Comparison of ENCODE assay signal across 8 cellular contexts in genomic region chr1:21782868-21783678, GRCh38. TPM values are rescaled to one million over a fixed set of nuclear protein-coding genes. Genes with fewer than 3 reads are reported as not detected.
DNase-seq lines count a peak whose midpoint lies in the region; ATAC-seq and TF ChIP-seq lines count a peak whose summit lies in the region.

Gene USP48, minus strand, starts transcription at chr1:21783149. Its CDS starts 192 bp downstream, at chr1:21782957.

- peak in 3 of 11 experiments; percentile 2 to 14 (median 12) for TF ChIP-seq CTCF in spleen (IDR thresholded peaks at IDR 0.05 in 8 of 11, conservative IDR thresholded peaks at IDR 0.05 in 3 of 11)

- peaks cover 21 to 53% (median 42%) of the 10 kb centered on the region in 6 donors for H3K4me1 ChIP-seq in spleen

- H3K27me3 ChIP-seq in spleen (replicated peaks in 1 of 7), result no peaks in the 10 kb centered on the region

- ATAC-seq in GM19043 (IDR thresholded peaks at IDR 0.05; ENCODE audit: low read depth, unreplicated experiment) (peak; percentile 62), HG03354 (IDR thresholded peaks at IDR 0.05; ENCODE audit: poor library complexity, severe bottlenecking, unreplicated experiment) (peak; percentile 69)

- no peaks in the 10 kb centered on the region for H3K36me3 ChIP-seq in spleen

- WGBS in spleen, 5 donors, result 0 to 1% (median 0%) methylated on average over 48 to 82 of the region's 82 CpGs

- peak within 1 kb of the TSS; percentile 62 to 100 (median 98) for H3K4me3 ChIP-seq in spleen

- peak within 1 kb of the TSS; percentile 95 to 100 (median 100) for H3K27ac ChIP-seq in spleen

- TF ChIP-seq POLR2A in spleen (IDR thresholded peaks at IDR 0.05), result peak; percentile 85 to 94 (median 88)

- DNase-seq in AG08396 (ENCODE audit: low spot score) (peak; percentile 96), NCI-H446 (lab: John Stamatoyannopoulos, UW) (peak; percentile 98 to 99), inferior parietal cortex (ENCODE audit: extremely low spot score) (peak; percentile 99), spleen (peak; percentile 100)
- DNase-seq in activated CD4-positive, CD25-positive, alpha-beta regulatory T cell treated with anti-CD3 and anti-CD28 coated beads, Interleukin-2, amount 50 U/mL, for 16 hours (ENCODE audit: low read depth, low spot score), result peak; percentile 95
- DNase-seq in central memory CD4-positive, alpha-beta T cell, result peak; percentile 97

- intact Hi-C loops in spleen (cut with DNase I; ENCODE audit: low total_unique reads), result no loop called here

- no peaks in the 10 kb centered on the region for H3K9me3 ChIP-seq in spleen

RNA-seq across cellular contexts. Expression of gene USP48, which starts in this region (rescaled TPM):
- 100 to 1,000 TPM in 1 of 7 donors, 10 to 100 TPM in 6; 78.5 to 105 (median 98.0) TPM for total RNA-seq in spleen
- 10 to 100 TPM; 17.5 to 28.0 (median 25.7) TPM for polyA plus RNA-seq in spleen

Comparison
In these comparisons a context has a peak if more than half of its experiments do, and no peak if none do; other contexts are left out.
1. Peak in every context shown above with its lines: DNase-seq, ATAC-seq, H3K4me3 ChIP-seq and H3K27ac ChIP-seq.